ENCODE assay signal across 13 cellular contexts in genomic region chr13:21142766-21143165, GRCh38. TPM values are rescaled to one million over a fixed set of nuclear protein-coding genes. Genes with fewer than 3 reads are reported as not detected.
DNase-seq lines count a peak whose midpoint lies in the region; ATAC-seq and TF ChIP-seq lines count a peak whose summit lies in the region.
"Had no signal": no experiment of that assay in that cellular context is flagged by ENCODE, and none has a peak within 500 bp of the region (broad histone marks: within the 10 kb centered on the region; RNA-seq: fewer than 3 reads in every experiment).

No MANE protein-coding gene starts in this region.

- H3K4me1 Mint-ChIP-seq in activated T-cell treated with anti-CD3 and anti-CD28 coated beads, Interleukin-2, amount 50 U/mL, for 4 hours (ENCODE audit: low read depth), result peaks cover 33% of the 10 kb centered on the region

- no peak overlapping the region for H2AFZ ChIP-seq in SU-DHL-6 (ENCODE audit: low read depth, low read length, severe bottlenecking)

- H3K4me3 Mint-ChIP-seq in activated T-cell treated with anti-CD3 and anti-CD28 coated beads, Interleukin-2, amount 50 U/mL, for 4 hours, result peak overlapping the region; percentile 80

- H3K4me2 ChIP-seq in SU-DHL-6 (ENCODE audit: low read depth, low read length, poor library complexity, severe bottlenecking), result peak overlapping the region; percentile 14

- H3F3A ChIP-seq in SU-DHL-6 (ENCODE audit: insufficient read depth), result peaks cover 8% of the 10 kb centered on the region; the same call in 1 of the 2 replicates

- peaks cover 23% of the 10 kb centered on the region for H3K36me3 Mint-ChIP-seq in activated T-cell treated with anti-CD3 and anti-CD28 coated beads, Interleukin-2, amount 50 U/mL, for 4 hours (ENCODE audit: insufficient read depth)

- peaks cover 4% of the 10 kb centered on the region for H3K27me3 Mint-ChIP-seq in activated T-cell treated with anti-CD3 and anti-CD28 coated beads, Interleukin-2, amount 50 U/mL, for 4 hours (ENCODE audit: low read depth)

- H4K20me1 ChIP-seq in SU-DHL-6 (ENCODE audit: low read depth, low read length), result no peaks in the 10 kb centered on the region; the same call in 1 of the 2 replicates

- ATAC-seq in activated T-cell treated with anti-CD3 and anti-CD28 coated beads, Interleukin-2, amount 50 U/mL, for 4 hours, result no peak
- ATAC-seq: lower lobe of right lung had no signal

- H3K36me3 ChIP-seq in SU-DHL-6 (ENCODE audit: low read length) (peaks cover 20% of the 10 kb centered on the region), skeletal muscle tissue (ENCODE audit: control insufficient read depth in 3 of 3, insufficient read depth in 3 of 3, low read length in 3 of 3) (peaks cover 4 to 17% (median 16%) of the 10 kb centered on the region in 3 donors)

- H3K79me2 ChIP-seq in SU-DHL-6 (ENCODE audit: insufficient read depth, low read length), result peaks cover 53% of the 10 kb centered on the region

- H3K27me3 ChIP-seq in SU-DHL-6 (ENCODE audit: low read length), result no peaks in the 10 kb centered on the region
- no peaks in the 10 kb centered on the region for H3K27me3 ChIP-seq in skeletal muscle tissue (ENCODE audit: control insufficient read depth in 3 of 3, insufficient read depth in 3 of 3, low read length in 3 of 3)
- H3K27me3 ChIP-seq: sigmoid colon, SJSA1 had no signal

- no peaks in the 10 kb centered on the region for H3K9me3 ChIP-seq in SU-DHL-6 (ENCODE audit: insufficient read depth, low read length)
- no peaks in the 10 kb centered on the region for H3K9me3 ChIP-seq in skeletal muscle tissue (ENCODE audit: control insufficient read depth in 3 of 3, low read length in 3 of 3)
- H3K9me3 ChIP-seq: lower lobe of right lung, sigmoid colon, SJSA1 had no signal

- no peak overlapping the region for H3K27ac ChIP-seq in SU-DHL-6 (ENCODE audit: low read depth, low read length)
- no peak overlapping the region for H3K27ac ChIP-seq in skeletal muscle tissue (ENCODE audit: low read depth, low read length)
- H3K27ac ChIP-seq: lower lobe of right lung, sigmoid colon, SJSA1 had no signal

- DNase-seq in activated T-cell treated with anti-CD3 and anti-CD28 coated beads, Interleukin-2, amount 50 U/mL, for 4 hours, result no peak
- no peak for DNase-seq in activated T-cell treated with anti-CD3 and anti-CD28 coated beads, Interleukin-2, amount 50 U/mL, for 48 hours
- DNase-seq in fibroblast of pulmonary artery (ENCODE audit: low read depth), result no peak
- no peak for DNase-seq in anterior cingulate cortex (lab: John Stamatoyannopoulos, UW)
- no peak for DNase-seq in A172 (ENCODE audit: low spot score)
- no peak for DNase-seq in activated CD4-positive, CD25-positive, alpha-beta regulatory T cell (lab: John Stamatoyannopoulos, UW)
- DNase-seq: cerebellar nuclear complex, lower lobe of right lung, NCI-H510A, sigmoid colon had no signal

- no peaks in the 10 kb centered on the region for H3K9me2 ChIP-seq in SU-DHL-6 (replicated peaks; ENCODE audit: insufficient read depth, low read length)

- no peak overlapping the region for H3K9ac ChIP-seq in SU-DHL-6 (ENCODE audit: low read length)
- no peak overlapping the region for H3K9ac ChIP-seq in skeletal muscle tissue (ENCODE audit: low read depth in 1 of 3, low read length in 3 of 3)

- TF ChIP-seq CTCF in SU-DHL-6 (IDR thresholded peaks at IDR 0.05; ENCODE audit: insufficient read depth, low read length, poor library complexity, severe bottlenecking), result no peak
- TF ChIP-seq CTCF in fibroblast of pulmonary artery (IDR thresholded peaks at IDR 0.05; ENCODE audit: low read length, missing control alignments), result no peak

- H3K9me3 Mint-ChIP-seq in activated T-cell treated with anti-CD3 and anti-CD28 coated beads, Interleukin-2, amount 50 U/mL, for 4 hours, result no peaks in the 10 kb centered on the region

- H3K4me3 ChIP-seq in SU-DHL-6 (ENCODE audit: insufficient read depth, low read length, poor library complexity, severe bottlenecking) (no peak overlapping the region), fibroblast of pulmonary artery (replicated peaks; ENCODE audit: low read depth, low read length) (peak overlapping the region; percentile 5), skeletal muscle tissue (ENCODE audit: low read length in 3 of 3) (peak overlapping the region; percentile 7 to 46 (median 24))
- H3K4me3 ChIP-seq: lower lobe of right lung, SJSA1 had no signal

- H3K4me1 ChIP-seq in skeletal muscle tissue (ENCODE audit: control insufficient read depth in 3 of 3, insufficient read depth in 3 of 3, low read length in 3 of 3), result peaks cover 12 to 18% (median 18%) of the 10 kb centered on the region in 3 donors

RNA-seq across cellular contexts. Expression of gene SAP18, which starts 2.8 kb away (rescaled TPM):
- 100 to 1,000 TPM; 317 to 345 (median 339) TPM for total RNA-seq in activated T-cell treated with anti-CD3 and anti-CD28 coated beads, Interleukin-2, amount 50 U/mL, for 4 hours
- 43.8 TPM for total RNA-seq in skeletal muscle tissue
- 82.3 and 133 TPM in 2 replicates for total RNA-seq in A172 (2014; rRNA removed; shearing (Covaris generic))

RNA-seq across cellular contexts. Expression of gene SKA3, which starts 33.6 kb away (rescaled TPM):
- 10 to 100 TPM in 2 of 3 donors, 1 to 10 TPM in 1; 7.3 to 15.1 (median 11.6) TPM for total RNA-seq in activated T-cell treated with anti-CD3 and anti-CD28 coated beads, Interleukin-2, amount 50 U/mL, for 4 hours
- 7.8 TPM for total RNA-seq in skeletal muscle tissue
- total RNA-seq in A172 (2014; rRNA removed; shearing (Covaris generic)), result 24.4 and 28.6 TPM in 2 replicates

RNA-seq across cellular contexts. Expression of gene MRPL57, which starts 33.7 kb away (rescaled TPM):
- 10 to 100 TPM; 30.8 to 34.1 (median 32.0) TPM for total RNA-seq in activated T-cell treated with anti-CD3 and anti-CD28 coated beads, Interleukin-2, amount 50 U/mL, for 4 hours
- total RNA-seq in skeletal muscle tissue, result 12.0 TPM
- total RNA-seq in A172 (2014; rRNA removed; shearing (Covaris generic)), result 22.0 and 26.3 TPM in 2 replicates
